10 cellular contexts compared by ENCODE assay signal in the genomic region with DNA sequence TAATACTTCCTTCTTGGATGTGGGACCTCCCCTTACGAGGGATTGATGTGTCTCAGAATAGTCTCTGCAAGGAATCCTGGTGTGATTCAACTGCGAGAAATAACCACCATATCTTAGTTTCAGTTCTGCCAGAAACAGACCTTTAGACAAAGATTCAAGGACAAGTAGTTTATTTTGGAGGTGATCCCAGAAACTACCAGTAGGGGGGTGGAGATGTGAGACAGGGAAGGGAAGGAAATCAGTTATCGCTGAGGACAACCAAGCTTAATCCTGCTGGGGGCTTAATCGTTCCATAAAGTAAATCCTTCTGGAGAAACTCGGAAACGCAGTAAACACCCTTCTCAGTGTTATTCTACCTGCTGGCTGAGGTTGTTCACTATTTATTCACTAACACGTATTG. TPM values are rescaled to one million over a fixed set of nuclear protein-coding genes. Genes with fewer than 3 reads are reported as not detected.
DNase-seq lines count a peak whose midpoint lies in the region; ATAC-seq and TF ChIP-seq lines count a peak whose summit lies in the region.
"Had no signal": no experiment of that assay in that cellular context is flagged by ENCODE, and none has a peak within 500 bp of the region (broad histone marks: within the 10 kb centered on the region; RNA-seq: fewer than 3 reads in every experiment).

No MANE protein-coding gene starts in this region.

- H3K27me3 ChIP-seq in mucosa of rectum (ENCODE audit: control insufficient read depth in 2 of 2, insufficient read depth in 2 of 2, low read length in 2 of 2): no peaks in the 10 kb centered on the region

- no peak for ATAC-seq in HG02973 (IDR thresholded peaks at IDR 0.05; ENCODE audit: unreplicated experiment)

- DNase-seq in Daoy (ENCODE audit: low read depth) (peak; percentile 53), LNCaP clone FGC (ENCODE audit: low read depth) (no peak), choroid plexus epithelial cell (ENCODE audit: low read depth) (peak; percentile 84), nucleus accumbens (lab: John Stamatoyannopoulos, UW) (no peak), NCI-H1436 treated with DMSO at 0.1 percent for 48 hours (lab: John Stamatoyannopoulos, UW) (no peak)
- no peak for DNase-seq in stimulated activated naive CD4-positive, alpha-beta T cell treated with Interleukin-2 at 50 U/mL for 16 hours (lab: John Stamatoyannopoulos, UW)
- DNase-seq: hippocampal formation, NCI-H1048 had no signal

- H3K4me3 ChIP-seq in LNCaP clone FGC (ENCODE audit: low read depth, low read length) (no peak overlapping the region), choroid plexus epithelial cell (ENCODE audit: low read depth, low read length) (peak overlapping the region; percentile 31), mucosa of rectum (ENCODE audit: low read length in 2 of 2) (peak overlapping the region; percentile 29 to 31)

- H3K4me1 ChIP-seq in mucosa of rectum (ENCODE audit: control insufficient read depth in 2 of 2, insufficient read depth in 2 of 2, low read length in 2 of 2): no peaks in the 10 kb centered on the region

- TF ChIP-seq CTCF in LNCaP clone FGC (IDR thresholded peaks at IDR 0.05; ENCODE audit: control insufficient read depth, extremely low read depth, insufficient read depth) (peak; percentile 23; the same call in 1 of the 2 replicates), choroid plexus epithelial cell (conservative IDR thresholded peaks at IDR 0.05; ENCODE audit: low read depth, low read length) (peak; percentile 66)

- H3K36me3 ChIP-seq in mucosa of rectum (ENCODE audit: control insufficient read depth in 2 of 2, insufficient read depth in 2 of 2, low read length in 2 of 2): no peaks in the 10 kb centered on the region

- no peak overlapping the region for H3K27ac ChIP-seq in mucosa of rectum (ENCODE audit: low read depth in 2 of 2, low read length in 2 of 2)

- H3K9ac ChIP-seq in mucosa of rectum (ENCODE audit: low read depth in 1 of 2, low read length in 2 of 2): no peak overlapping the region

- H3K9me3 ChIP-seq in mucosa of rectum (ENCODE audit: control insufficient read depth in 2 of 2, low read length in 2 of 2): peaks cover 0 to 6% of the 10 kb centered on the region in 2 donors

RNA-seq across cellular contexts. Expression of a gene that starts 5.0 kb away (rescaled TPM):
- 1.5 and 1.6 TPM in 2 replicates for total RNA-seq in Daoy (2014; rRNA removed; shearing (Covaris generic))

RNA-seq across cellular contexts. Expression of a gene that starts 18.8 kb away (rescaled TPM):
- 0.45 and 0.69 TPM in 2 replicates for total RNA-seq in Daoy (2014; rRNA removed; shearing (Covaris generic))

Comparison
In these comparisons a context has a peak if more than half of its experiments do, and no peak if none do; other contexts are left out.
1. DNase-seq: peak in Daoy (single experiment) and choroid plexus epithelial cell (single experiment); none in LNCaP clone FGC (single experiment), nucleus accumbens (0 of 56), stimulated activated naive CD4-positive, alpha-beta T cell treated with Interleukin-2 at 50 U/mL for 16 hours (single experiment) and NCI-H1436 treated with DMSO at 0.1 percent for 48 hours (single experiment).